Comparison of ENCODE assay signal across 7 cellular contexts in genomic region chr2:101205521-101205998, GRCh38. TPM values are rescaled to one million over a fixed set of nuclear protein-coding genes. Genes with fewer than 3 reads are reported as not detected.
DNase-seq lines count a peak whose midpoint lies in the region; ATAC-seq and TF ChIP-seq lines count a peak whose summit lies in the region.

No MANE protein-coding gene starts in this region.

- H3K27me3 ChIP-seq in SU-DHL-6 (ENCODE audit: low read length) (no peaks in the 10 kb centered on the region), right atrium auricular region (no peaks in the 10 kb centered on the region)

- peak; percentile 56 for DNase-seq in GM13977 (ENCODE audit: low spot score)
- peak; percentile 39 for DNase-seq in NCI-H1092 (lab: John Stamatoyannopoulos, UW)
- peak; percentile 77 for DNase-seq in amniotic stem cell (lab: John Stamatoyannopoulos, UW)
- peak; percentile 71 for DNase-seq in right atrium auricular region (ENCODE audit: low spot score)
- peak; percentile 61 for DNase-seq in putamen (ENCODE audit: low spot score)

- no peaks in the 10 kb centered on the region for H3K9me2 ChIP-seq in SU-DHL-6 (replicated peaks; ENCODE audit: insufficient read depth, low read length)

- H3F3A ChIP-seq in SU-DHL-6 (ENCODE audit: insufficient read depth) = no peaks in the 10 kb centered on the region

- no peak overlapping the region for H3K27ac ChIP-seq in SU-DHL-6 (ENCODE audit: low read depth, low read length)
- H3K27ac ChIP-seq in right atrium auricular region = no peak overlapping the region

- H3K4me3 ChIP-seq in SU-DHL-6 (ENCODE audit: insufficient read depth, low read length, poor library complexity, severe bottlenecking) (no peak overlapping the region), right atrium auricular region (peak overlapping the region in 1 of 2 donors; percentile 16)

- no peak overlapping the region for H2AFZ ChIP-seq in SU-DHL-6 (ENCODE audit: low read depth, low read length, severe bottlenecking)

- peaks cover 0 to 8% of the 10 kb centered on the region in 2 donors for H3K4me1 ChIP-seq in right atrium auricular region

- H3K4me2 ChIP-seq in SU-DHL-6 (ENCODE audit: low read depth, low read length, poor library complexity, severe bottlenecking) = peak overlapping the region; percentile 46

- TF ChIP-seq CTCF in GM13977 (IDR thresholded peaks at IDR 0.05; ENCODE audit: extremely low read depth, insufficient read depth, missing control alignments) = peak; percentile 55
- no peak for TF ChIP-seq CTCF in SU-DHL-6 (IDR thresholded peaks at IDR 0.05; ENCODE audit: insufficient read depth, low read length, poor library complexity, severe bottlenecking)
- peak in 1 of 2 donors; percentile 71 for TF ChIP-seq CTCF in right atrium auricular region (IDR thresholded peaks at IDR 0.05)

- H3K79me2 ChIP-seq in SU-DHL-6 (ENCODE audit: insufficient read depth, low read length) = no peaks in the 10 kb centered on the region

- in situ Hi-C loops in GM13977 (cut with MboI; ENCODE audit: low pct_unique_long_range_greater_than_20kb, low sequenced_read_pairs, unreplicated experiment) = no loop called here

- ATAC-seq in GM18870 (IDR thresholded peaks at IDR 0.05; ENCODE audit: unreplicated experiment) = no peak

- no peaks in the 10 kb centered on the region for H4K20me1 ChIP-seq in SU-DHL-6 (ENCODE audit: low read depth, low read length)

- H3K9me3 ChIP-seq in SU-DHL-6 (ENCODE audit: insufficient read depth, low read length) (0 out of 2 replicates have a peak, but pooled peaks cover 6% of the 10 kb centered on the region), right atrium auricular region (no peaks in the 10 kb centered on the region)

- H3K36me3 ChIP-seq in SU-DHL-6 (ENCODE audit: low read length) = no peaks in the 10 kb centered on the region
- no peaks in the 10 kb centered on the region for H3K36me3 ChIP-seq in right atrium auricular region

- H3K9ac ChIP-seq in SU-DHL-6 (ENCODE audit: low read length) = no peak overlapping the region

RNA-seq across cellular contexts. Expression of gene CNOT11, which starts 47.1 kb away (rescaled TPM):
- 10 to 100 TPM; 37.0 to 40.4 TPM for total RNA-seq in right atrium auricular region

RNA-seq across cellular contexts. Expression of gene TBC1D8, which starts 54.4 kb away (rescaled TPM):
- 10 to 100 TPM; 42.3 to 50.3 TPM for total RNA-seq in right atrium auricular region
